2 cellular contexts compared by ENCODE assay signal in genomic region chr1:219941179-219942118, GRCh38.
TF ChIP-seq lines count a peak whose summit lies in the region.

No MANE protein-coding gene starts in this region.

TF ChIP-seq in GM23338, 12 proteins besides CTCF, POLR2A, EP300 and RAD21:
- no peak for TF ChIP-seq EZH2phosphoT487 (IDR thresholded peaks at IDR 0.05; ENCODE audit: unreplicated experiment)
- no peak for TF ChIP-seq EZH2 (IDR thresholded peaks at IDR 0.05; ENCODE audit: low read depth, unreplicated experiment)
- no peak for TF ChIP-seq REST (IDR thresholded peaks at IDR 0.05; ENCODE audit: unreplicated experiment)
- no peak for TF ChIP-seq NANOG (IDR thresholded peaks at IDR 0.05; ENCODE audit: borderline replicate concordance)
- no peak for TF ChIP-seq STAT1 (IDR thresholded peaks at IDR 0.05; ENCODE audit: unreplicated experiment)
- no peak for TF ChIP-seq CREB1 (CRISPR knock-in tag; IDR thresholded peaks at IDR 0.05; ENCODE audit: low read depth)
- no peak for TF ChIP-seq ZNF114 (CRISPR knock-in tag; IDR thresholded peaks at IDR 0.05)
- no peak for TF ChIP-seq ZNF331 (CRISPR knock-in tag; IDR thresholded peaks at IDR 0.05; ENCODE audit: low read depth)
- no peak for TF ChIP-seq JUNB (IDR thresholded peaks at IDR 0.05; ENCODE audit: unreplicated experiment)
- TF ChIP-seq ZNF462 (CRISPR knock-in tag; IDR thresholded peaks at IDR 0.05): no peak
- no peak for TF ChIP-seq POLR2AphosphoS5 (IDR thresholded peaks at IDR 0.05; ENCODE audit: low read depth)
- no peak for TF ChIP-seq ETS1 (IDR thresholded peaks at IDR 0.05)

TF ChIP-seq in HepG2, 621 proteins besides CTCF, POLR2A, EP300 and RAD21:
- no peak for TF ChIP-seq RFX1 (IDR thresholded peaks at IDR 0.05)
- TF ChIP-seq HIC2 (CRISPR knock-in tag; IDR thresholded peaks at IDR 0.05; ENCODE audit: low read depth): peak; percentile 56; the same call in 1 of the 2 replicates
- TF ChIP-seq NFRKB (IDR thresholded peaks at IDR 0.05): no peak
- no peak for TF ChIP-seq NCOA1 (CRISPR knock-in tag; IDR thresholded peaks at IDR 0.05)
- TF ChIP-seq SOX13 (IDR thresholded peaks at IDR 0.05): no peak
- no peak for TF ChIP-seq SOX13 (CRISPR knock-in tag; conservative IDR thresholded peaks at IDR 0.05 in 1 of 2, IDR thresholded peaks at IDR 0.05 in 1 of 2)
- peak; percentile 67; the same call in 1 of the 2 replicates for TF ChIP-seq ZNF292 (CRISPR knock-in tag; IDR thresholded peaks at IDR 0.05; ENCODE audit: borderline replicate concordance, low read depth)
- TF ChIP-seq ZNF512B (CRISPR knock-in tag; IDR thresholded peaks at IDR 0.05; ENCODE audit: borderline replicate concordance): no peak
- TF ChIP-seq ZNF512 (CRISPR knock-in tag; IDR thresholded peaks at IDR 0.05): peak; percentile 75; the same call in 1 of the 2 replicates
- TF ChIP-seq RNF2 (conservative IDR thresholded peaks at IDR 0.05; ENCODE audit: low read depth): no peak
- TF ChIP-seq ERF (CRISPR knock-in tag; IDR thresholded peaks at IDR 0.05): no peak
- no peak for TF ChIP-seq TP53 (CRISPR knock-in tag; conservative IDR thresholded peaks at IDR 0.05)
- TF ChIP-seq NBN (conservative IDR thresholded peaks at IDR 0.05): no peak
- TF ChIP-seq GZF1 (CRISPR knock-in tag; IDR thresholded peaks at IDR 0.05): no peak
- peak; percentile 54; the same call in 1 of the 2 replicates for TF ChIP-seq ZBTB37 (CRISPR knock-in tag; IDR thresholded peaks at IDR 0.05)
- no peak for TF ChIP-seq SRSF1 (optimal IDR thresholded peaks at IDR 0.05; ENCODE audit: low read depth, low read length)
- no peak for TF ChIP-seq SRY (CRISPR knock-in tag; IDR thresholded peaks at IDR 0.05)
- TF ChIP-seq HOXA9 (CRISPR knock-in tag; IDR thresholded peaks at IDR 0.05; ENCODE audit: borderline replicate concordance): no peak
- no peak for TF ChIP-seq EHMT2 (IDR thresholded peaks at IDR 0.05; ENCODE audit: borderline replicate concordance, low read depth, low read length)
- TF ChIP-seq ZBTB43 (CRISPR knock-in tag; conservative IDR thresholded peaks at IDR 0.05): no peak
- no peak for TF ChIP-seq ZNF549 (CRISPR knock-in tag; IDR thresholded peaks at IDR 0.05)
- TF ChIP-seq CEBPB (IDR thresholded peaks at IDR 0.05; ENCODE audit: borderline replicate concordance, low read depth, low read length): peak; percentile 24; the same call in 1 of the 2 replicates
- TF ChIP-seq E2F2 (CRISPR knock-in tag; IDR thresholded peaks at IDR 0.05; ENCODE audit: borderline replicate concordance): no peak
- TF ChIP-seq NR1H2 (CRISPR knock-in tag; IDR thresholded peaks at IDR 0.05; ENCODE audit: borderline replicate concordance, low read depth): no peak
TF ChIP-seq in HepG2: peak in this region for 5.
